8 cellular contexts compared by ENCODE assay signal in the genomic region with DNA sequence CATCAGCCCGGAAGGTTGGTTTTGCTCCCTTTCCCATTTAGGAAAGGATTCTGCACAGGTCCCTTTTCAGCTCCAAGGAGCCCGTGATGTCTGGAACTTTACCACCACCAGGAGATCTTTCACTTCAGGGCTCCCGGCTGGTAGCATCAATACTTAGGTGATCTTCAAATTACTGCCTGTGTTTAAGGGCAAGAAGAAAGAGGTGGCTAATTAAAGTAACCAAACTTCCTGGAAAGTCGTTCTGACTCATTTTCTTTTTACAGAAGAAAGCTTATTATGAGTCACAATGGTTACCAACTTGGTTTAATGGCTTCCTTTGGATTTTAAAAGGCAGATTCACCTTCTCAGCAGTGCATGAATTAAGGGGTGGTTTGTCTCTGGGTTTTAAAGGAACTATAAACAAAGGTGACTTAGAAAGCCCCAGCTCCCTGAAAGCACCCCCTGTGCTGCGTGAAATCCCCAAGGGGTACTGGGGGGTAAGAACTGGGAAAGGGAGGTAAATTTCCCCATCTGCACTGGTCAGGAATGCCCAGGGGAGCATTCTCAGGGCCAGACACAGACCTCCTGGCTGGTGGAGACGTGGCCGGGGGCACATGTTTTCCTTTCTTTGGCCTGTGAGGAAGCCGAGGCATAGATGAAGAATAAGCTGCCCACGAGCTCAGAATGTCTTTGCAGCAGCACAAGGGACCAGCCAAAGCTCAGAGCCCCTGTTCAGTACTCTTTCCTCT. TPM values are rescaled to one million over a fixed set of nuclear protein-coding genes. Genes with fewer than 3 reads are reported as not detected.
DNase-seq lines count a peak whose midpoint lies in the region; ATAC-seq, FAIRE-seq and TF ChIP-seq lines count a peak whose summit lies in the region.

No MANE protein-coding gene starts in this region.

- H3K27ac ChIP-seq in CD4-positive, CD25-positive, alpha-beta regulatory T cell (ENCODE audit: insufficient read depth, low read length, poor library complexity, severe bottlenecking): no peak overlapping the region
- H3K27ac ChIP-seq in HUES64 (ENCODE audit: low read depth, low read length) (peak overlapping the region; percentile 48), sigmoid colon (no peak overlapping the region)

- peaks cover 0 to 25% (median 12%) of the 10 kb centered on the region in 4 donors for H3K4me1 Mint-ChIP-seq in CD4-positive, CD25-positive, alpha-beta regulatory T cell

- no peak overlapping the region for H3K27ac Mint-ChIP-seq in CD4-positive, CD25-positive, alpha-beta regulatory T cell

- TF ChIP-seq CTCF in bronchial epithelial cell (IDR thresholded peaks at IDR 0.05; ENCODE audit: insufficient read depth, low read length, severe bottlenecking) (no peak), sigmoid colon (IDR thresholded peaks at IDR 0.05) (no peak)

- peak; percentile 33 to 69 for ATAC-seq in CD4-positive, CD25-positive, alpha-beta regulatory T cell (ENCODE audit: low read depth in 2 of 2)
- peak; percentile 72 for ATAC-seq in GM21447 (IDR thresholded peaks at IDR 0.05; ENCODE audit: unreplicated experiment)

- no peak overlapping the region; the same call in 1 of the 2 replicates for H3K9ac ChIP-seq in HUES64 (ENCODE audit: low read depth, low read length)

- peaks cover 50% of the 10 kb centered on the region for H3K27me3 Mint-ChIP-seq in CD4-positive, CD25-positive, alpha-beta regulatory T cell

- H3K9me3 ChIP-seq in CD4-positive, CD25-positive, alpha-beta regulatory T cell (ENCODE audit: control insufficient read depth in 2 of 2, low read length in 2 of 2): no peaks in the 10 kb centered on the region
- H3K9me3 ChIP-seq in HUES64 (ENCODE audit: insufficient read depth, low read depth, low read length): no peaks in the 10 kb centered on the region
- no peaks in the 10 kb centered on the region for H3K9me3 ChIP-seq in sigmoid colon

- H3K27me3 ChIP-seq in CD4-positive, CD25-positive, alpha-beta regulatory T cell (ENCODE audit: control insufficient read depth, insufficient read depth, low read length): peaks cover 17% of the 10 kb centered on the region
- no peaks in the 10 kb centered on the region; the same call in 1 of the 2 replicates for H3K27me3 ChIP-seq in HUES64 (ENCODE audit: insufficient read depth, low read length)
- H3K27me3 ChIP-seq in bronchial epithelial cell (ENCODE audit: control insufficient read depth, insufficient read depth, low read length): peaks cover 4% of the 10 kb centered on the region
- peaks cover 0 to 20% (median 0%) of the 10 kb centered on the region in 3 donors for H3K27me3 ChIP-seq in sigmoid colon

- 38% methylated on average over 9 of the region's 9 CpGs for WGBS in HUES64
- WGBS in sigmoid colon, 2 donors: 53 to 72% methylated on average over 9 of the region's 9 CpGs

- H3K36me3 ChIP-seq in CD4-positive, CD25-positive, alpha-beta regulatory T cell (ENCODE audit: control insufficient read depth, insufficient read depth, low read length): no peaks in the 10 kb centered on the region
- H3K36me3 ChIP-seq in HUES64 (ENCODE audit: insufficient read depth, low read length): no peaks in the 10 kb centered on the region
- no peaks in the 10 kb centered on the region for H3K36me3 ChIP-seq in bronchial epithelial cell (ENCODE audit: control insufficient read depth, insufficient read depth, low read length)
- no peaks in the 10 kb centered on the region for H3K36me3 ChIP-seq in sigmoid colon

- no peaks in the 10 kb centered on the region for H3K36me3 Mint-ChIP-seq in CD4-positive, CD25-positive, alpha-beta regulatory T cell

- H3K9me3 Mint-ChIP-seq in CD4-positive, CD25-positive, alpha-beta regulatory T cell: peaks cover 0 to 2% (median 0%) of the 10 kb centered on the region in 7 donors

- TF ChIP-seq POLR2A in sigmoid colon (IDR thresholded peaks at IDR 0.05): no peak

- H3K4me3 ChIP-seq in CD4-positive, CD25-positive, alpha-beta regulatory T cell (ENCODE audit: low read depth, low read length): no peak overlapping the region
- H3K4me3 ChIP-seq in HUES64 (ENCODE audit: low read length): no peak overlapping the region
- no peak overlapping the region for H3K4me3 ChIP-seq in bronchial epithelial cell (ENCODE audit: low read depth, low read length)
- H3K4me3 ChIP-seq in sigmoid colon: no peak overlapping the region

- DNase-seq in CD4-positive, CD25-positive, alpha-beta regulatory T cell: peak in 1 of 3 donors; percentile 76
- peak; percentile 85 for DNase-seq in bronchial epithelial cell (ENCODE audit: low read depth)
- no peak for DNase-seq in germinal center (ENCODE audit: low spot score)
- no peak for DNase-seq in NCI-H2196 (lab: John Stamatoyannopoulos, UW; ENCODE audit: unreplicated experiment)
- no peak for DNase-seq in sigmoid colon
- DNase-seq in globus pallidus (ENCODE audit: low spot score): no peak

- no peak overlapping the region for H3K4me3 Mint-ChIP-seq in CD4-positive, CD25-positive, alpha-beta regulatory T cell

- H3K4me1 ChIP-seq in CD4-positive, CD25-positive, alpha-beta regulatory T cell (ENCODE audit: control insufficient read depth, insufficient read depth, low read length, poor library complexity, severe bottlenecking): peaks cover 7% of the 10 kb centered on the region
- H3K4me1 ChIP-seq in HUES64 (ENCODE audit: insufficient read depth, low read length) (peaks cover 38% of the 10 kb centered on the region), sigmoid colon (no peaks in the 10 kb centered on the region)

- intact Hi-C loops in sigmoid colon (cut with DNase I): no loop called here

- FAIRE-seq in bronchial epithelial cell (lab: Jason Lieb, UNC): no peak

- no peak for TF ChIP-seq EP300 in sigmoid colon (IDR thresholded peaks at IDR 0.05)

RNA-seq across cellular contexts. Expression of a gene that starts 8.8 kb away (rescaled TPM):
- total RNA-seq in CD4-positive, CD25-positive, alpha-beta regulatory T cell: not detected
- polyA plus RNA-seq in CD4-positive, CD25-positive, alpha-beta regulatory T cell: not detected
- polyA plus RNA-seq in HUES64 (2013, experiment 1 of 2): 1.2 TPM
- 1.1 TPM for polyA plus RNA-seq in HUES64 (2013, experiment 2 of 2)
- total RNA-seq in bronchial epithelial cell (0.90 TPM in 1 of 2 replicates, not detected in the other), sigmoid colon (not detected)
- polyA plus RNA-seq in sigmoid colon: 1 to 10 TPM in 2 of 3 donors, under 1 TPM in 1; 0.92 to 1.8 (median 1.3) TPM

RNA-seq across cellular contexts. Expression of a gene that starts 37.9 kb away (rescaled TPM):
- 1.2 TPM for total RNA-seq in CD4-positive, CD25-positive, alpha-beta regulatory T cell
- polyA plus RNA-seq in CD4-positive, CD25-positive, alpha-beta regulatory T cell: 1 to 10 TPM in 1 of 4 donors, under 1 TPM in 3; 0.38 to 1.1 (median 0.47) TPM
- 2.9 TPM for polyA plus RNA-seq in HUES64 (2013, experiment 1 of 2)
- polyA plus RNA-seq in HUES64 (2013, experiment 2 of 2): 6.2 TPM
- total RNA-seq in bronchial epithelial cell (5.9 and 9.0 TPM in 2 replicates), sigmoid colon (10 to 100 TPM; 23.5 to 44.3 (median 41.2) TPM)
- 10 to 100 TPM; 51.2 to 94.3 (median 74.7) TPM for polyA plus RNA-seq in sigmoid colon
